In the genomic region with DNA sequence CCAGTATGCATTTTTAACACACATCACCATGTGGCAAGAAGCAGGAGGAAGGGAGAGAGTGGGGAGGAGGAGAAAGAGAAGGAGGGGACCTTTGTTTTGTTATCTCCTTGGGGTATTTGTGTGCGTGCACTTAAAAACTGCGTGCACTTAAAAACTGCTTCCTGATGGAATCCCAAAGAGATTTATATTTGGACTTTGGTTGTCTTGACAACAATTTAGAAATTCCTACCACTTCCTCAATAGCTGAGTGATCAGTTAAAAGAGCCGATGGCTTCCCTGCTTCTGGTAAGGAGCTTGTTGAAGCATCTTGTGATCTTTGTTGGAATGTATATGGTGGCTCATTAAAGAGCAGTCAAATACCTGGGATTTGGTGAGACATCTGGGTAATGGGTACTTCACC, we compare ENCODE assay signal across 16 cellular contexts. TPM values are rescaled to one million over a fixed set of nuclear protein-coding genes. Genes with fewer than 3 reads are reported as not detected.
DNase-seq lines count a peak whose midpoint lies in the region; TF ChIP-seq lines count a peak whose summit lies in the region.
"Had no signal": no experiment of that assay in that cellular context is flagged by ENCODE, and none has a peak within 500 bp of the region (broad histone marks: within the 10 kb centered on the region; RNA-seq: fewer than 3 reads in every experiment).

No MANE protein-coding gene starts in this region.

- peak overlapping the region; percentile 43 for H3K27ac ChIP-seq in osteoblast (ENCODE audit: low read depth, low read length)
- H3K27ac ChIP-seq in substantia nigra (ENCODE audit: low read depth, low read length, poor library complexity, severe bottlenecking): no peak overlapping the region
- H3K27ac ChIP-seq: KMS-11, neural progenitor cell had no signal

- peaks cover 92% of the 10 kb centered on the region for H3K79me2 ChIP-seq in osteoblast (ENCODE audit: insufficient read depth, low read length)

- DNase-seq in AG20443 (ENCODE audit: low spot score): peak; percentile 45
- DNase-seq in MV-4-11 (lab: John Stamatoyannopoulos, UW): peak; percentile 50
- DNase-seq in fibroblast of gingiva (ENCODE audit: low read depth): peak; percentile 50
- DNase-seq in osteoblast (ENCODE audit: insufficient read length, low spot score, missing footprints): peak; percentile 74
- no peak for DNase-seq in substantia nigra (lab: John Stamatoyannopoulos, UW)
- no peak for DNase-seq in activated CD8-positive, alpha-beta memory T cell treated with anti-CD3 and anti-CD28 coated beads for 24 hours
- no peak for DNase-seq in stimulated activated CD4-positive, alpha-beta T cell treated with anti-CD3 and anti-CD28 coated beads, Interleukin-4, amount 100 ng/mL, for 24 hours
- no peak for DNase-seq in NCI-H510A (lab: John Stamatoyannopoulos, UW)
- DNase-seq: activated CD4-positive, alpha-beta T cell treated with anti-CD3 and anti-CD28 coated beads, Interleukin-2, amount 50 U/mL, for 48 hours; activated naive CD8-positive, alpha-beta T cell treated with anti-CD3 and anti-CD28 coated beads, Interleukin-2, amount 50 U/mL, for 24 hours; activated T-cell treated with anti-CD3 and anti-CD28 coated beads, Interleukin-2, amount 50 U/mL, for 72 hours; HFFc6; NCI-H446 treated with DMSO at 0.1 percent for 48 hours; SK-N-SH had no signal

- no peak overlapping the region for H3K4me3 ChIP-seq in osteoblast (ENCODE audit: insufficient read depth, low read length)
- H3K4me3 ChIP-seq: neural progenitor cell had no signal

- no peaks in the 10 kb centered on the region for H3K27me3 ChIP-seq in osteoblast (ENCODE audit: insufficient read depth, low read length)

- H2AFZ ChIP-seq in osteoblast (ENCODE audit: low read length): no peak overlapping the region
- H2AFZ ChIP-seq: neural progenitor cell had no signal

- H3K4me1 ChIP-seq in osteoblast (ENCODE audit: insufficient read depth, low read length): peaks cover 14% of the 10 kb centered on the region

- no peaks in the 10 kb centered on the region for H3K9me3 ChIP-seq in osteoblast (ENCODE audit: low read depth, low read length)
- H3K9me3 ChIP-seq: SK-N-SH had no signal

- H4K20me1 ChIP-seq in osteoblast (ENCODE audit: insufficient read depth, low read length): peaks cover 26% of the 10 kb centered on the region

- H3K36me3 ChIP-seq in osteoblast (ENCODE audit: insufficient read depth, low read length): peaks cover 3% of the 10 kb centered on the region
- H3K36me3 ChIP-seq: neural progenitor cell had no signal

- no peak for TF ChIP-seq CTCF in osteoblast (IDR thresholded peaks at IDR 0.05; ENCODE audit: extremely low read depth, low read depth, low read length)

- H3K4me2 ChIP-seq in osteoblast (ENCODE audit: insufficient read depth, low read length): no peak overlapping the region
- H3K4me2 ChIP-seq: KMS-11, neural progenitor cell, SK-N-SH had no signal

RNA-seq across cellular contexts. Expression of gene RAB31, which starts 4.5 kb away (rescaled TPM):
- 120 and 144 TPM in 2 replicates for total RNA-seq in osteoblast

Comparison
In these comparisons a context has a peak if more than half of its experiments do, and no peak if none do; other contexts are left out.
1. DNase-seq: peak in AG20443 (single experiment), MV-4-11 (single experiment), fibroblast of gingiva (single experiment) and osteoblast (single experiment); none in substantia nigra (0 of 49), activated CD8-positive, alpha-beta memory T cell treated with anti-CD3 and anti-CD28 coated beads for 24 hours (single experiment), stimulated activated CD4-positive, alpha-beta T cell treated with anti-CD3 and anti-CD28 coated beads, Interleukin-4, amount 100 ng/mL, for 24 hours (single experiment) and NCI-H510A (single experiment).